ENCODE assay signal across 20 cellular contexts in the genomic region with DNA sequence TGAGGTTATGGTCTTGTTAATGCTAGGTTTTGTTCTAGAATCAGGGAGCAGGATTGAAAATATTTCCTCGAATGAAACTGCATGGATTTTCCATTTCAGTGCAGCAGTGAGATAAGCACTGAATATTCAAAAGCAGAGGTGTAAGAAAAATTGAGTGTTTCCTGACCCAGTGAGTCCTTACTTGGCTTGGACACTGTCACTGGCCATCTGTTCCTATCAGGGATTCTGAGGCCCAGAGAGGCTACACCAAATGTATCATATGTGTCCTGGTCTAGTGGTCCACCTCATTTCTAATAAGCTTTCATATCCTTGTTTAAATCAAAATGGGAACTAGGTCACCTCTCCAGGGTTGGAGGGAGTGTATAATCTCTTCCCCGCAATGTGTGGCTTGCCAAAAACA.
DNase-seq lines count a peak whose midpoint lies in the region; TF ChIP-seq lines count a peak whose summit lies in the region.
"Had no signal": no experiment of that assay in that cellular context is flagged by ENCODE, and none has a peak within 500 bp of the region (broad histone marks: within the 10 kb centered on the region; RNA-seq: fewer than 3 reads in every experiment).

No MANE protein-coding gene starts in this region.

- WGBS in spleen, 5 donors, result 82 to 91% (median 89%) methylated on average over 2 of the region's 2 CpGs

- intact Hi-C loops in spleen (cut with DNase I; ENCODE audit: low total_unique reads), result no loop called here

- H3K9me3 ChIP-seq in spleen, result no peaks in the 10 kb centered on the region
- H3K9me3 ChIP-seq: A549; BE2C; BLaER1 treated with 17β-estradiol and CSF1 and Interleukin-3, amounts not matched to agents 10 nM and 100 nM had no signal

- H3K4me1 ChIP-seq in spleen, result peaks cover 0 to 4% (median 0%) of the 10 kb centered on the region in 6 donors
- H3K4me1 ChIP-seq: A549; BLaER1 treated with 17β-estradiol and CSF1 and Interleukin-3, amounts not matched to agents 10 nM and 100 nM had no signal

- in situ Hi-C loops in G401 (cut with HindIII; ENCODE audit: low sequenced_read_pairs), result no loop called here

- TF ChIP-seq POLR2A in spleen (IDR thresholded peaks at IDR 0.05), result no peak

- H3K27ac ChIP-seq in cingulate gyrus (ENCODE audit: low read depth, low read length) (peak overlapping the region; percentile 26), spleen (no peak overlapping the region)
- H3K27ac ChIP-seq: A549; BLaER1 treated with 17β-estradiol and CSF1 and Interleukin-3, amounts not matched to agents 10 nM and 100 nM; GM23248 had no signal

- TF ChIP-seq CTCF in spleen (IDR thresholded peaks at IDR 0.05 in 8 of 11, conservative IDR thresholded peaks at IDR 0.05 in 3 of 11), result no peak

- no peaks in the 10 kb centered on the region for H3K27me3 ChIP-seq in spleen (replicated peaks in 1 of 7)
- H3K27me3 ChIP-seq: BE2C; BLaER1 treated with 17β-estradiol and CSF1 and Interleukin-3, amounts not matched to agents 10 nM and 100 nM had no signal

- peak; percentile 95 for DNase-seq in G401 (ENCODE audit: low spot score)
- peak; percentile 93 for DNase-seq in cerebellar cortex (ENCODE audit: low spot score)
- DNase-seq in medulla oblongata (ENCODE audit: extremely low spot score), result no peak
- no peak for DNase-seq in GDM1 (lab: John Stamatoyannopoulos, UW)
- no peak for DNase-seq in spleen
- DNase-seq: 8988T; ACHN; AML-193; BE2C; CD4-positive, alpha-beta T cell; CD8-positive, alpha-beta memory T cell; DMS 273 treated with DMSO at 0.1 percent for 48 hours; DMS79; EL; GM23248; H7; HCEC 1CT had no signal

- no peaks in the 10 kb centered on the region for H3K36me3 ChIP-seq in spleen
- H3K36me3 ChIP-seq: BE2C had no signal

- no peak overlapping the region for H3K4me3 ChIP-seq in spleen
- H3K4me3 ChIP-seq: A549; BLaER1 treated with 17β-estradiol and CSF1 and Interleukin-3, amounts not matched to agents 10 nM and 100 nM; GM23248 had no signal

Comparison
In these comparisons a context has a peak if more than half of its experiments do, and no peak if none do; other contexts are left out.
1. DNase-seq: peak in G401 (single experiment) and cerebellar cortex (single experiment); none in medulla oblongata (single experiment), GDM1 (single experiment) and spleen (single experiment).